19 cellular contexts compared by ENCODE assay signal in genomic region chr14:81743605-81744004, GRCh38.
"Had no signal": no experiment of that assay in that cellular context is flagged by ENCODE, and none has a peak within 500 bp of the region (broad histone marks: within the 10 kb centered on the region; RNA-seq: fewer than 3 reads in every experiment).

No MANE protein-coding gene starts in this region.

- ATAC-seq: HepG2 had no signal

- DNase-seq: IMR-90, Karpas-422, KG1, MG63, NCI-H1092, NCI-H1105 treated with DMSO at 0.1 percent for 48 hours, NCI-H1417 treated with DMSO at 0.1 percent for 48 hours, NCI-H1694, NCI-H187 treated with DMSO at 0.1 percent for 48 hours, NCI-H2029 treated with DMSO at 0.1 percent for 48 hours, NCI-H2171, NCI-H226, NCI-H446 treated with DMSO at 0.1 percent for 48 hours, NCI-H510A treated with DMSO at 0.1 percent for 48 hours, NCI-H774, Right ventricle myocardium superior, RPMI8226, SIG-M5 had no signal
